35 cellular contexts compared by ENCODE assay signal in the genomic region with DNA sequence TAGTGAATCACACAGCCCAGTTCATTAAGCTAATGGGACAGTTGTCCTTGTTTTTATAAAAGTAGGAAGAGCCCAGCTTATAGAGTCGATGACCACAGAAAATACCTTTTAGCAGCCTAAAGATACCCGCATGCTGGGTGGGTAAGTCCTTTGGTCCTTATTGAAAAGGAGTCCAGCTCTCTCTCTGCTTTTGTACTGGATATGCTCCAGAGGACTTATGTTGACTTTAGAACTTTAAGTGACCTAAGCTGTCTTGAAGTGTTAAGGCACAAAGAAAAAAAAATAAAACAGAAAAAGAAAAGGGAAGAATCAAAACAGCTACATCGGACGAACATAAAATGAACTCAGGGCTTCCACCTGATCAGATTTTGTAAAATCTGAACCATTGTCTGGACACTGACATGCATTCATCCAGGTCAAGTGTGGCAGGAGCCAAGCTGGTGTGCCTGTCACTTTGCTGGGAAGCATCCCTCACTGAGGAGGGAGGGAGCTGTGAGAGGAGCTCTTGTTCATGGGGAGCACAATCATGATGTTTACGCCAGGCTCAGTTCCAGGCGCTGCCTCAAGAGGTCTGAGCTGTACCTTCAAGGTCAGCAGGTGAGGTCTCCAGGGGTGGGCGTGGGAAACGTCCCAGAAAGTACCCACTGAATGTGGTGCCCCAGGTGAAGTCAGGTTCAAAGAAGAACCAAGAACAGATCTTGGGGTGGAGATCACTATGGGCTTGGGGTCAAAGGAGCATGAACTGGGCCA. TPM values are rescaled to one million over a fixed set of nuclear protein-coding genes. Genes with fewer than 3 reads are reported as not detected.
"Had no signal": no experiment of that assay in that cellular context is flagged by ENCODE, and none has a peak within 500 bp of the region (broad histone marks: within the 10 kb centered on the region; RNA-seq: fewer than 3 reads in every experiment).

No MANE protein-coding gene starts in this region.

- H3K9me3 ChIP-seq: pancreas, SJCRH30 had no signal

- H3K27ac Mint-ChIP-seq: activated naive CD8-positive, alpha-beta T cell; activated T-cell treated with anti-CD3 and anti-CD28 coated beads, Interleukin-2, amount 50 U/mL, for 72 hours; endodermal cell; naive thymus-derived CD4-positive, alpha-beta T cell; T-helper 17 cell; type B pancreatic cell; WTC11 had no signal

- H3K4me1 ChIP-seq: adrenal gland, esophagus squamous epithelium, pancreas, SJCRH30 had no signal

- H3K27me3 Mint-ChIP-seq: activated naive CD8-positive, alpha-beta T cell; T-helper 17 cell had no signal

- H3K36me3 Mint-ChIP-seq: activated naive CD8-positive, alpha-beta T cell; naive thymus-derived CD4-positive, alpha-beta T cell; type B pancreatic cell; WTC11 had no signal

- H3K27me3 ChIP-seq: body of pancreas, esophagus squamous epithelium, pancreas, SJCRH30 had no signal

- H3K4me3 ChIP-seq: adrenal gland, body of pancreas, cardiac muscle cell, esophagus squamous epithelium, pancreas, SJCRH30, skin epidermis had no signal

- H3K4me1 Mint-ChIP-seq: endodermal cell; naive thymus-derived CD4-positive, alpha-beta T cell; neural crest cell; T-helper 17 cell; WTC11 had no signal

- H3K27ac ChIP-seq: adrenal gland, cardiac muscle cell, esophagus squamous epithelium, pancreas, SJCRH30, skin epidermis had no signal

- H3K9me3 Mint-ChIP-seq: endodermal cell had no signal

- DNase-seq: activated CD4-positive, alpha-beta T cell treated with anti-CD3 and anti-CD28 coated beads for 1 hour; activated CD4-positive, alpha-beta T cell treated with anti-CD3 and anti-CD28 coated beads, Interleukin-2, amount 50 U/mL, for 1 hour; activated effector memory CD4-positive, alpha-beta T cell treated with Interleukin-2 at 50 U/mL for 16 hours; activated naive CD4-positive, alpha-beta T cell treated with Interleukin-2 at 50 U/mL for 16 hours; activated T-cell treated with anti-CD3 and anti-CD28 coated beads for 4 hours; activated T-cell treated with anti-CD3 and anti-CD28 coated beads, Interleukin-2, amount 50 U/mL, for 72 hours; adrenal gland; aorta; body of pancreas; cortex of kidney; endodermal cell; esophagus squamous epithelium; foreskin melanocyte; mammary epithelial cell; naive thymus-derived CD4-positive, alpha-beta T cell; nucleus accumbens; pancreas; stimulated activated CD4-positive, alpha-beta T cell treated with anti-CD3 and anti-CD28 coated beads, Interleukin-12 subunit alpha, Interleukin-12 subunit beta, amount 100 ng/mL, for 4 hours; stimulated activated CD4-positive, alpha-beta T cell treated with anti-CD3 and anti-CD28 coated beads, Interleukin-4, amount 100 ng/mL, for 1 hour; stimulated activated naive CD8-positive, alpha-beta T cell treated with anti-CD3 and anti-CD28 coated beads, Interleukin-15, Interleukin-2, amounts not matched to agents 100 U/mL and 50 U/mL, for 24 hours; T-helper 17 cell had no signal

- ATAC-seq: activated T-cell treated with anti-CD3 and anti-CD28 coated beads, Interleukin-2, amount 50 U/mL, for 72 hours; body of pancreas; naive thymus-derived CD4-positive, alpha-beta T cell; pancreas; sciatic nerve; SK-N-SH treated with all-trans-retinoic acid at 6 μM for 48 hours; stimulated activated naive CD8-positive, alpha-beta T cell treated with anti-CD3 and anti-CD28 coated beads, Interleukin-15, Interleukin-2, amounts not matched to agents 100 U/mL and 50 U/mL, for 24 hours; T-helper 17 cell; WTC11 had no signal

- H3K4me3 Mint-ChIP-seq: activated naive CD8-positive, alpha-beta T cell; activated T-cell treated with anti-CD3 and anti-CD28 coated beads, Interleukin-2, amount 50 U/mL, for 72 hours; endodermal cell; naive thymus-derived CD4-positive, alpha-beta T cell; neural crest cell; T-helper 17 cell; type B pancreatic cell; WTC11 had no signal

- H3K36me3 ChIP-seq: adrenal gland, cardiac muscle cell, esophagus squamous epithelium, pancreas, SJCRH30 had no signal

RNA-seq across cellular contexts. Expression of gene NPS, which starts 28.9 kb away (rescaled TPM):
- total RNA-seq: activated T-cell treated with anti-CD3 and anti-CD28 coated beads, Interleukin-2, amount 50 U/mL, for 72 hours; adrenal gland; aorta; body of pancreas; cardiac muscle cell; cerebellum; endodermal cell; esophagus squamous epithelium; glomerular endothelial cell; mammary epithelial cell; naive thymus-derived CD4-positive, alpha-beta T cell; neural crest cell; pancreas; sciatic nerve; SJCRH30; subcutaneous adipose tissue; T-helper 17 cell; WTC11 had no signal
- polyA plus RNA-seq: adrenal gland; aorta; cardiac muscle cell; keratinocyte; mammary epithelial cell; naive thymus-derived CD4-positive, alpha-beta T cell; pancreas; thymus had no signal
